Comparison of ENCODE assay signal across 8 cellular contexts in the genomic region with DNA sequence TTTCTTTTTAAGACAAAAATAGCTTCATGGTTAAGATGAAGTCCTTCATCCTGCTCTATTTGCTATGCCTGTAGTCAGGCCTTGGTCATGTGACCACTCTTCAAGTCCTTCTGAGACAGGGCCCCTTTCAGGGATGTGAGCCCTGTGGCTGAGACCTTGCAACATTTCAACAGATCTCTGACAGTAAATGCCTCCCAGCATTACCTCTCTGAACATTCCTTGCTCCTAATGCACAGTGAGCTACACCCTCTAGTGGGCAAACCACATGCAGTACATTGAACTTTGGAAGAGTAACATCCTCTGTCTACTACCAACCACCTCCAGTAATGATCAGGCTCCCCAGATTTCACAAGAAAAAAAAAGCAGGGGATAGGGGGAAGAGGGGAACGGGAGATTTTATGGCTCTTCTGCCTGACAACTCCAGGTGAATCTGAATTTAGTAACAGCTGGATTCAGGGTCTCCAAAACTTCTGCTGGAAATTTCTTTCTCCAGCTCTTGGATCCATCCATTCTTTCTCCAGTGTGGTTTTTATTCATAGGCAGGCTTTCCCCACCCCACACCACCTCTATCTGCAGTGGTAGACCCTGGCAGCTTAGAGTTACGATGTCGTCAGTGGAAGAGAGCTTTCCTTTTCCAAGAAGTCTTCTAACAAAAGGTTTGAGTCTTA. TPM values are rescaled to one million over a fixed set of nuclear protein-coding genes. Genes with fewer than 3 reads are reported as not detected.
DNase-seq lines count a peak whose midpoint lies in the region; ATAC-seq and TF ChIP-seq lines count a peak whose summit lies in the region.

No MANE protein-coding gene starts in this region.

- intact Hi-C loops in adrenal gland (cut with DNase I): loop anchor here (2.0 to 10.0 kb wide), 2 partner anchors 196 to 200 kb away; no protein-coding TSS in a partner anchor

- H4K20me1 ChIP-seq in DND-41 (ENCODE audit: insufficient read depth, low read length): no peaks in the 10 kb centered on the region
- H4K20me1 ChIP-seq in hepatocyte (ENCODE audit: insufficient read depth, poor library complexity, severe bottlenecking): no peaks in the 10 kb centered on the region

- H3K4me1 ChIP-seq in DND-41 (ENCODE audit: insufficient read depth, low read length) (peaks cover 10% of the 10 kb centered on the region; the same call in 1 of the 2 replicates), adrenal gland (replicated peaks in 1 of 2) (peaks cover 0 to 8% of the 10 kb centered on the region in 2 donors), hepatocyte (ENCODE audit: insufficient read depth) (peaks cover 17% of the 10 kb centered on the region)

- H3K9ac ChIP-seq in DND-41 (ENCODE audit: low read depth, low read length): no peak overlapping the region

- no peak for TF ChIP-seq POLR2A in adrenal gland (IDR thresholded peaks at IDR 0.05)

- H2AFZ ChIP-seq in DND-41 (ENCODE audit: low read depth, low read length) (no peak overlapping the region), hepatocyte (no peak overlapping the region)

- peak; percentile 31 for DNase-seq in DND-41
- DNase-seq in NCI-H526 treated with DMSO at 0.1 percent for 48 hours (lab: John Stamatoyannopoulos, UW): peak; percentile 21
- peak; percentile 35 to 74 (median 65) for DNase-seq in adrenal gland
- DNase-seq in hepatocyte (ENCODE audit: low spot score): peak; percentile 85
- no peak for DNase-seq in stimulated activated naive CD8-positive, alpha-beta T cell treated with anti-CD3 and anti-CD28 coated beads, Interleukin-15, Interleukin-2, amounts not matched to agents 100 U/mL and 50 U/mL, for 24 hours
- DNase-seq in activated T-cell treated with anti-CD3 and anti-CD28 coated beads, Interleukin-2, amount 50 U/mL, for 48 hours: no peak

- H3K4me3 ChIP-seq in DND-41 (ENCODE audit: low read depth in 1 of 2, low read length in 2 of 2) (no peak overlapping the region), adrenal gland (no peak overlapping the region), hepatocyte (no peak overlapping the region)

- ATAC-seq in DND-41 (ENCODE audit: insufficient read depth, low read depth): peak; percentile 72
- peak; percentile 90 for ATAC-seq in GM19351 (IDR thresholded peaks at IDR 0.05; ENCODE audit: unreplicated experiment)
- peak; percentile 83 for ATAC-seq in HG03280 (IDR thresholded peaks at IDR 0.05; ENCODE audit: unreplicated experiment)
- peak; percentile 71 for ATAC-seq in stimulated activated naive CD8-positive, alpha-beta T cell treated with anti-CD3 and anti-CD28 coated beads, Interleukin-15, Interleukin-2, amounts not matched to agents 100 U/mL and 50 U/mL, for 24 hours

- H3K36me3 ChIP-seq in DND-41 (ENCODE audit: insufficient read depth, low read length): no peaks in the 10 kb centered on the region
- H3K36me3 ChIP-seq in adrenal gland (replicated peaks in 1 of 2): no peaks in the 10 kb centered on the region
- H3K36me3 ChIP-seq in hepatocyte (replicated peaks; ENCODE audit: insufficient read depth, low read depth): no peaks in the 10 kb centered on the region

- H3K9me2 ChIP-seq in hepatocyte (replicated peaks; ENCODE audit: insufficient read depth): no peaks in the 10 kb centered on the region

- no peaks in the 10 kb centered on the region for H3K27me3 ChIP-seq in DND-41 (ENCODE audit: insufficient read depth, low read length, poor library complexity)
- H3K27me3 ChIP-seq in adrenal gland: no peaks in the 10 kb centered on the region
- no peaks in the 10 kb centered on the region for H3K27me3 ChIP-seq in hepatocyte

- H3K4me2 ChIP-seq in DND-41 (ENCODE audit: insufficient read depth, low read length) (no peak overlapping the region), hepatocyte (no peak overlapping the region)

- no peak overlapping the region for H3K27ac ChIP-seq in DND-41 (ENCODE audit: low read length)
- H3K27ac ChIP-seq in adrenal gland: no peak overlapping the region
- H3K27ac ChIP-seq in hepatocyte: no peak overlapping the region

- H3K9me3 ChIP-seq in DND-41 (ENCODE audit: insufficient read depth, low read length, severe bottlenecking) (peaks cover 2% of the 10 kb centered on the region), adrenal gland (replicated peaks in 1 of 3) (peaks cover 0 to 4% (median 0%) of the 10 kb centered on the region in 3 donors), hepatocyte (ENCODE audit: low read depth) (no peaks in the 10 kb centered on the region)

- TF ChIP-seq CTCF in DND-41 (IDR thresholded peaks at IDR 0.05; ENCODE audit: borderline replicate concordance, extremely low read depth, low read length, poor library complexity, severe bottlenecking) (peak; percentile 70), adrenal gland (IDR thresholded peaks at IDR 0.05) (peak; percentile 77 to 88 (median 80)), hepatocyte (IDR thresholded peaks at IDR 0.05; ENCODE audit: poor library complexity) (peak; percentile 82)

- 68 to 82% (median 75%) methylated on average over 3 of the region's 3 CpGs for WGBS in adrenal gland, 4 donors
- 69% methylated on average over 3 of the region's 3 CpGs for WGBS in hepatocyte (ENCODE audit: low lambda C conversion rate, missing lambda C conversion rate)

- H3K79me2 ChIP-seq in DND-41 (ENCODE audit: insufficient read depth, low read length) (no peaks in the 10 kb centered on the region), hepatocyte (no peaks in the 10 kb centered on the region)

RNA-seq across cellular contexts. Expression of a gene that starts 8.9 kb away (rescaled TPM):
- 10 to 100 TPM; 32.2 to 88.2 (median 41.9) TPM for total RNA-seq in adrenal gland
- polyA plus RNA-seq in adrenal gland: 10 to 100 TPM; 12.3 to 48.6 (median 14.6) TPM
- total RNA-seq in hepatocyte: 35.7 and 48.1 TPM in 2 replicates
- polyA plus RNA-seq in hepatocyte: 17.9 and 19.8 TPM in 2 replicates

RNA-seq across cellular contexts. Expression of a gene that starts 39.5 kb away (rescaled TPM):
- total RNA-seq in adrenal gland (under 1 TPM in 1 of 8 donors, not detected in 7; 0.78 TPM), hepatocyte (0.40 TPM in 1 of 2 replicates, not detected in the other)
- polyA plus RNA-seq in adrenal gland (under 1 TPM in 1 of 3 donors, not detected in 2; 0.59 TPM), hepatocyte (not detected in 2 replicates)

Comparison
In these comparisons a context has a peak if more than half of its experiments do, and no peak if none do; other contexts are left out.
1. DNase-seq: peak in DND-41 (single experiment), NCI-H526 treated with DMSO at 0.1 percent for 48 hours (single experiment), adrenal gland (7 of 7) and hepatocyte (single experiment); none in stimulated activated naive CD8-positive, alpha-beta T cell treated with anti-CD3 and anti-CD28 coated beads, Interleukin-15, Interleukin-2, amounts not matched to agents 100 U/mL and 50 U/mL, for 24 hours (single experiment) and activated T-cell treated with anti-CD3 and anti-CD28 coated beads, Interleukin-2, amount 50 U/mL, for 48 hours (0 of 2).
2. Peak in every context shown above with its lines, with median percentiles within 50 percentile points of each other: ATAC-seq and CTCF ChIP-seq.